14 cellular contexts compared by ENCODE assay signal in genomic region chr10:561721-562120, GRCh38.
DNase-seq lines count a peak whose midpoint lies in the region; ATAC-seq and TF ChIP-seq lines count a peak whose summit lies in the region.
"Had no signal": no experiment of that assay in that cellular context is flagged by ENCODE, and none has a peak within 500 bp of the region (broad histone marks: within the 10 kb centered on the region; RNA-seq: fewer than 3 reads in every experiment).

No MANE protein-coding gene starts in this region.

- TF ChIP-seq CTCF in DOHH2 (IDR thresholded peaks at IDR 0.05; ENCODE audit: low read depth, low read length, poor library complexity, severe bottlenecking): no peak
- TF ChIP-seq CTCF in OCI-LY1 (IDR thresholded peaks at IDR 0.05; ENCODE audit: low read length): no peak
- no peak for TF ChIP-seq CTCF in PC-3 (conservative IDR thresholded peaks at IDR 0.05; ENCODE audit: low read depth, low read length)

- no peak overlapping the region for H3K27ac ChIP-seq in BLaER1 treated with 17β-estradiol and CSF1 and Interleukin-3, amounts not matched to agents 10 nM and 100 nM
- H3K27ac ChIP-seq in DOHH2 (ENCODE audit: low read depth, low read length) (peak overlapping the region; percentile 96), OCI-LY1 (ENCODE audit: low read depth, low read length, poor library complexity, severe bottlenecking) (peak overlapping the region; percentile 100), PC-3 (ENCODE audit: low read length) (no peak overlapping the region)

- no peaks in the 10 kb centered on the region for H3K79me2 ChIP-seq in DOHH2 (ENCODE audit: control insufficient read depth, low read length)
- H3K79me2 ChIP-seq in OCI-LY1 (ENCODE audit: insufficient read depth, low read length): peaks cover 43% of the 10 kb centered on the region
- no peaks in the 10 kb centered on the region for H3K79me2 ChIP-seq in PC-3 (ENCODE audit: low read length)

- BruUV-seq in PC-3 (replicated peaks; lab: Mats Ljungman, UMichigan): no TSS peak

- peaks cover 23% of the 10 kb centered on the region for H3F3A ChIP-seq in DOHH2 (ENCODE audit: control insufficient read depth, insufficient read depth)
- H3F3A ChIP-seq in OCI-LY1 (ENCODE audit: insufficient read depth, low read length): peaks cover 8% of the 10 kb centered on the region
- no peaks in the 10 kb centered on the region for H3F3A ChIP-seq in PC-3 (ENCODE audit: low read length, unreplicated experiment)

- peak overlapping the region in 2 of 10 experiments; percentile 7 to 23; a peak in 3 of 20 replicates for H3K4me3 ChIP-seq in BLaER1 treated with 17β-estradiol and CSF1 and Interleukin-3, amounts not matched to agents 10 nM and 100 nM
- H3K4me3 ChIP-seq in DOHH2 (ENCODE audit: low read length) (peak overlapping the region; percentile 60), OCI-LY1 (ENCODE audit: low read depth, low read length, poor library complexity, severe bottlenecking) (peak overlapping the region; percentile 40), PC-3 (ENCODE audit: low read length) (no peak overlapping the region)

- peak overlapping the region in 2 of 11 experiments; percentile 9 to 19; a peak in 2 of 22 replicates for H3K9ac ChIP-seq in BLaER1 treated with 17β-estradiol and CSF1 and Interleukin-3, amounts not matched to agents 10 nM and 100 nM
- H3K9ac ChIP-seq in OCI-LY1 (ENCODE audit: low read length) (peak overlapping the region; percentile 75), PC-3 (ENCODE audit: low read length) (no peak overlapping the region)

- peaks cover 0 to 22% (median 11%) of the 10 kb centered on the region in 11 experiments; a peak in 13 of 22 replicates for H3K36me3 ChIP-seq in BLaER1 treated with 17β-estradiol and CSF1 and Interleukin-3, amounts not matched to agents 10 nM and 100 nM
- H3K36me3 ChIP-seq in DOHH2 (ENCODE audit: control insufficient read depth, low read length) (peaks cover 6% of the 10 kb centered on the region; the same call in 1 of the 2 replicates), OCI-LY1 (ENCODE audit: insufficient read depth, low read length) (peaks cover 21% of the 10 kb centered on the region), PC-3 (ENCODE audit: low read depth, low read length) (no peaks in the 10 kb centered on the region)

- ATAC-seq in PC-3: no peak
- ATAC-seq: CD8-positive, alpha-beta T cell; HCT116 had no signal

- CTCF ChIA-PET in PC-3 (lab: Charles Lee): no interaction called here

- peak overlapping the region; percentile 3 to 91 (median 77); a peak in 21 of 22 replicates for H3K4me2 ChIP-seq in BLaER1 treated with 17β-estradiol and CSF1 and Interleukin-3, amounts not matched to agents 10 nM and 100 nM
- H3K4me2 ChIP-seq in DOHH2 (ENCODE audit: low read length) (peak overlapping the region; percentile 62), OCI-LY1 (ENCODE audit: low read length) (peak overlapping the region; percentile 68), PC-3 (ENCODE audit: low read length) (no peak overlapping the region)

- peaks cover 0 to 14% (median 0%) of the 10 kb centered on the region in 11 experiments; a peak in 2 of 22 replicates for H3K27me3 ChIP-seq in BLaER1 treated with 17β-estradiol and CSF1 and Interleukin-3, amounts not matched to agents 10 nM and 100 nM
- no peaks in the 10 kb centered on the region for H3K27me3 ChIP-seq in DOHH2 (ENCODE audit: control insufficient read depth, low read length)
- no peaks in the 10 kb centered on the region for H3K27me3 ChIP-seq in OCI-LY1 (ENCODE audit: insufficient read depth, low read length)
- H3K27me3 ChIP-seq in PC-3 (ENCODE audit: low read length): no peaks in the 10 kb centered on the region

- H3K9me2 ChIP-seq in DOHH2 (replicated peaks; ENCODE audit: control insufficient read depth, low read length): no peaks in the 10 kb centered on the region
- H3K9me2 ChIP-seq in OCI-LY1 (ENCODE audit: low read depth, low read length): no peaks in the 10 kb centered on the region
- H3K9me2 ChIP-seq in PC-3 (replicated peaks; ENCODE audit: low read length): no peaks in the 10 kb centered on the region

- intact Hi-C loops in PC-3 (cut with micrococcal nuclease): no loop called here

- peaks cover 8 to 77% (median 60%) of the 10 kb centered on the region in 10 experiments; a peak in 17 of 20 replicates for H3K4me1 ChIP-seq in BLaER1 treated with 17β-estradiol and CSF1 and Interleukin-3, amounts not matched to agents 10 nM and 100 nM
- H3K4me1 ChIP-seq in DOHH2 (ENCODE audit: control insufficient read depth, low read length): peaks cover 96% of the 10 kb centered on the region
- peaks cover 98% of the 10 kb centered on the region for H3K4me1 ChIP-seq in OCI-LY1 (ENCODE audit: insufficient read depth, low read length, severe bottlenecking)
- no peaks in the 10 kb centered on the region for H3K4me1 ChIP-seq in PC-3 (ENCODE audit: insufficient read depth, low read length)

- DNase-seq in myocyte (ENCODE audit: low read depth) (peak; percentile 48), NCI-H526 treated with DMSO at 0.1 percent for 48 hours (lab: John Stamatoyannopoulos, UW) (no peak), GM19240 (ENCODE audit: insufficient read length, low spot score) (no peak), PC-3 (no peak)
- DNase-seq: CD8-positive, alpha-beta T cell; IMR-90; NCI-H146; NCI-H2227 treated with DMSO at 0.1 percent for 48 hours; NCI-H69; T-helper 2 cell had no signal

- H4K20me1 ChIP-seq in BLaER1 treated with 17β-estradiol and CSF1 and Interleukin-3, amounts not matched to agents 10 nM and 100 nM: peaks cover 0 to 54% (median 24%) of the 10 kb centered on the region in 11 experiments; a peak in 13 of 22 replicates
- H4K20me1 ChIP-seq in DOHH2 (ENCODE audit: control insufficient read depth, insufficient read depth, low read depth, low read length): no peaks in the 10 kb centered on the region
- H4K20me1 ChIP-seq in OCI-LY1 (ENCODE audit: insufficient read depth, low read length): no peaks in the 10 kb centered on the region
- no peaks in the 10 kb centered on the region for H4K20me1 ChIP-seq in PC-3 (ENCODE audit: low read length)

- H2AFZ ChIP-seq in OCI-LY1 (ENCODE audit: low read length) (no peak overlapping the region), PC-3 (ENCODE audit: low read length) (no peak overlapping the region)

- H3K9me3 ChIP-seq in BLaER1 treated with 17β-estradiol and CSF1 and Interleukin-3, amounts not matched to agents 10 nM and 100 nM (replicated peaks in 1 of 11): peaks cover 23 to 39% (median 36%) of the 10 kb centered on the region in 11 experiments
- H3K9me3 ChIP-seq in DOHH2 (ENCODE audit: control insufficient read depth, insufficient read depth, low read length): peaks cover 13% of the 10 kb centered on the region
- H3K9me3 ChIP-seq in OCI-LY1 (ENCODE audit: low read length): peaks cover 6% of the 10 kb centered on the region; the same call in 1 of the 2 replicates
- no peaks in the 10 kb centered on the region for H3K9me3 ChIP-seq in PC-3 (ENCODE audit: low read length)

- POLR2A ChIA-PET in PC-3 (lab: Charles Lee; ENCODE audit: unreplicated experiment): no interaction called here

Comparison
In these comparisons a context has a peak if more than half of its experiments do, and no peak if none do; other contexts are left out.
1. H3K27ac ChIP-seq: peak in DOHH2 (single experiment) and OCI-LY1 (single experiment); none in BLaER1 treated with 17β-estradiol and CSF1 and Interleukin-3, amounts not matched to agents 10 nM and 100 nM (0 of 11) and PC-3 (single experiment).